Comparison of ENCODE assay signal across 16 cellular contexts in genomic region chr19:47187797-47188196, GRCh38. TPM values are rescaled to one million over a fixed set of nuclear protein-coding genes. Genes with fewer than 3 reads are reported as not detected.
DNase-seq lines count a peak whose midpoint lies in the region; ATAC-seq and TF ChIP-seq lines count a peak whose summit lies in the region.
"Had no signal": no experiment of that assay in that cellular context is flagged by ENCODE, and none has a peak within 500 bp of the region (broad histone marks: within the 10 kb centered on the region; RNA-seq: fewer than 3 reads in every experiment).

No MANE protein-coding gene starts in this region.

- H3K27me3 Mint-ChIP-seq in activated T-cell treated with anti-CD3 and anti-CD28 coated beads, Interleukin-2, amount 50 U/mL, for 72 hours (ENCODE audit: low read depth), result no peaks in the 10 kb centered on the region
- no peaks in the 10 kb centered on the region for H3K27me3 Mint-ChIP-seq in activated T-cell treated with anti-CD3 and anti-CD28 coated beads, Interleukin-2, amount 50 U/mL, for 4 hours (ENCODE audit: low read depth)

- H3K36me3 ChIP-seq in Peyer's patch (peaks cover 0 to 5% (median 0%) of the 10 kb centered on the region in 3 donors), colonic mucosa (no peaks in the 10 kb centered on the region)
- H3K36me3 ChIP-seq: breast epithelium, neural progenitor cell had no signal

- H3K9me3 ChIP-seq in Peyer's patch (no peaks in the 10 kb centered on the region), colonic mucosa (no peaks in the 10 kb centered on the region)
- H3K9me3 ChIP-seq: breast epithelium, upper lobe of left lung had no signal

- no peak for DNase-seq in activated T-cell treated with anti-CD3 and anti-CD28 coated beads, Interleukin-2, amount 50 U/mL, for 72 hours
- no peak for DNase-seq in activated T-cell treated with anti-CD3 and anti-CD28 coated beads, Interleukin-2, amount 50 U/mL, for 4 hours
- DNase-seq in Peyer's patch (peak in 1 of 3 donors; percentile 49), colonic mucosa (peak; percentile 75), RPMI8226 (no peak)
- DNase-seq in stimulated activated effector memory CD8-positive, alpha-beta T cell treated with anti-CD3 and anti-CD28 coated beads, Interleukin-12 subunit alpha, Interleukin-12 subunit beta, amount 100 ng/mL, for 72 hours (ENCODE audit: low spot score in 2 of 2), result no peak
- DNase-seq: NCI-H1930; NCI-H510A treated with DMSO at 0.1 percent for 48 hours; retina; stimulated activated CD4-positive, alpha-beta T cell treated with anti-CD3 and anti-CD28 coated beads, Interleukin-2, amount 100 ng/mL, for 24 hours; SW 1271; upper lobe of left lung had no signal

- H3K27me3 ChIP-seq in Peyer's patch, result no peaks in the 10 kb centered on the region
- H3K27me3 ChIP-seq in colonic mucosa, result no peaks in the 10 kb centered on the region
- H3K27me3 ChIP-seq: breast epithelium, neural progenitor cell, upper lobe of left lung had no signal

- intact Hi-C loops in colonic mucosa (cut with DNase I), result no loop called here

- H3K27ac Mint-ChIP-seq in activated T-cell treated with anti-CD3 and anti-CD28 coated beads, Interleukin-2, amount 50 U/mL, for 72 hours, result peak overlapping the region; percentile 61
- H3K27ac Mint-ChIP-seq in stimulated activated effector memory CD8-positive, alpha-beta T cell treated with anti-CD3 and anti-CD28 coated beads, Interleukin-12 subunit alpha, Interleukin-12 subunit beta, amount 100 ng/mL, for 72 hours, result peak overlapping the region; percentile 87

- H3K36me3 Mint-ChIP-seq in activated T-cell treated with anti-CD3 and anti-CD28 coated beads, Interleukin-2, amount 50 U/mL, for 72 hours (ENCODE audit: insufficient read depth in 2 of 2), result peaks cover 25 to 43% of the 10 kb centered on the region in 2 donors
- peaks cover 21% of the 10 kb centered on the region for H3K36me3 Mint-ChIP-seq in activated T-cell treated with anti-CD3 and anti-CD28 coated beads, Interleukin-2, amount 50 U/mL, for 4 hours (ENCODE audit: insufficient read depth)
- peaks cover 64% of the 10 kb centered on the region for H3K36me3 Mint-ChIP-seq in stimulated activated effector memory CD8-positive, alpha-beta T cell treated with anti-CD3 and anti-CD28 coated beads, Interleukin-12 subunit alpha, Interleukin-12 subunit beta, amount 100 ng/mL, for 72 hours

- H3K4me3 ChIP-seq in Peyer's patch (no peak overlapping the region), colonic mucosa (no peak overlapping the region)
- H3K4me3 ChIP-seq: breast epithelium, neural progenitor cell, upper lobe of left lung had no signal

- peaks cover 96% of the 10 kb centered on the region for H3K4me1 Mint-ChIP-seq in activated T-cell treated with anti-CD3 and anti-CD28 coated beads, Interleukin-2, amount 50 U/mL, for 72 hours (ENCODE audit: low read depth)
- peaks cover 76% of the 10 kb centered on the region for H3K4me1 Mint-ChIP-seq in activated T-cell treated with anti-CD3 and anti-CD28 coated beads, Interleukin-2, amount 50 U/mL, for 4 hours (ENCODE audit: low read depth)
- peaks cover 71% of the 10 kb centered on the region for H3K4me1 Mint-ChIP-seq in stimulated activated effector memory CD8-positive, alpha-beta T cell treated with anti-CD3 and anti-CD28 coated beads, Interleukin-12 subunit alpha, Interleukin-12 subunit beta, amount 100 ng/mL, for 72 hours

- H3K9ac ChIP-seq in colonic mucosa (ENCODE audit: low read depth in 2 of 2, low read length in 2 of 2), result peak overlapping the region in 1 of 2 donors; percentile 68
- H3K9ac ChIP-seq: neural progenitor cell had no signal

- H3K9me3 Mint-ChIP-seq in activated T-cell treated with anti-CD3 and anti-CD28 coated beads, Interleukin-2, amount 50 U/mL, for 72 hours, result no peaks in the 10 kb centered on the region
- H3K9me3 Mint-ChIP-seq in activated T-cell treated with anti-CD3 and anti-CD28 coated beads, Interleukin-2, amount 50 U/mL, for 4 hours, result no peaks in the 10 kb centered on the region
- no peaks in the 10 kb centered on the region for H3K9me3 Mint-ChIP-seq in stimulated activated effector memory CD8-positive, alpha-beta T cell treated with anti-CD3 and anti-CD28 coated beads, Interleukin-12 subunit alpha, Interleukin-12 subunit beta, amount 100 ng/mL, for 72 hours
- H3K9me3 Mint-ChIP-seq: neural progenitor cell had no signal

- H3K27ac ChIP-seq in Peyer's patch, result peak overlapping the region; percentile 41 to 73 (median 55)
- peak overlapping the region; percentile 86 for H3K27ac ChIP-seq in colonic mucosa
- H3K27ac ChIP-seq: neural progenitor cell had no signal

- H3K4me1 ChIP-seq in Peyer's patch, result peaks cover 5 to 42% (median 16%) of the 10 kb centered on the region in 4 donors
- H3K4me1 ChIP-seq in colonic mucosa, result peaks cover 18% of the 10 kb centered on the region
- H3K4me1 ChIP-seq: neural progenitor cell had no signal

- ATAC-seq in activated T-cell treated with anti-CD3 and anti-CD28 coated beads, Interleukin-2, amount 50 U/mL, for 72 hours (replicated peaks in 1 of 2), result no peak
- no peak for ATAC-seq in activated T-cell treated with anti-CD3 and anti-CD28 coated beads, Interleukin-2, amount 50 U/mL, for 4 hours
- ATAC-seq in stimulated activated effector memory CD8-positive, alpha-beta T cell treated with anti-CD3 and anti-CD28 coated beads, Interleukin-12 subunit alpha, Interleukin-12 subunit beta, amount 100 ng/mL, for 72 hours, result no peak
- ATAC-seq in GM21447 (IDR thresholded peaks at IDR 0.05; ENCODE audit: unreplicated experiment) (no peak), HG03565 (IDR thresholded peaks at IDR 0.05; ENCODE audit: unreplicated experiment) (no peak)

- TF ChIP-seq POLR2A in Peyer's patch (IDR thresholded peaks at IDR 0.05), result no peak

- peak overlapping the region; percentile 74 to 77 for H3K4me3 Mint-ChIP-seq in activated T-cell treated with anti-CD3 and anti-CD28 coated beads, Interleukin-2, amount 50 U/mL, for 72 hours
- H3K4me3 Mint-ChIP-seq in activated T-cell treated with anti-CD3 and anti-CD28 coated beads, Interleukin-2, amount 50 U/mL, for 4 hours, result no peak overlapping the region
- peak overlapping the region; percentile 54 for H3K4me3 Mint-ChIP-seq in stimulated activated effector memory CD8-positive, alpha-beta T cell treated with anti-CD3 and anti-CD28 coated beads, Interleukin-12 subunit alpha, Interleukin-12 subunit beta, amount 100 ng/mL, for 72 hours
- H3K4me3 Mint-ChIP-seq: neural progenitor cell had no signal

- TF ChIP-seq CTCF in Peyer's patch (IDR thresholded peaks at IDR 0.05) (no peak), colonic mucosa (IDR thresholded peaks at IDR 0.05) (no peak)

RNA-seq across cellular contexts. Expression of gene BBC3, which starts 43.2 kb away (rescaled TPM):
- total RNA-seq in activated T-cell treated with anti-CD3 and anti-CD28 coated beads, Interleukin-2, amount 50 U/mL, for 72 hours, result 10 to 100 TPM; 41.4 to 59.2 TPM
- total RNA-seq in activated T-cell treated with anti-CD3 and anti-CD28 coated beads, Interleukin-2, amount 50 U/mL, for 4 hours, result 1 to 10 TPM; 4.4 to 6.0 (median 5.7) TPM
- 10 to 100 TPM in 1 of 4 donors, 1 to 10 TPM in 3; 4.1 to 10.0 (median 5.5) TPM for total RNA-seq in Peyer's patch
- 10 to 100 TPM; 19.5 to 21.7 TPM for total RNA-seq in colonic mucosa

RNA-seq across cellular contexts. Expression of gene SAE1, which starts 57.2 kb away (rescaled TPM):
- total RNA-seq in activated T-cell treated with anti-CD3 and anti-CD28 coated beads, Interleukin-2, amount 50 U/mL, for 72 hours, result 100 to 1,000 TPM; 232 to 254 TPM
- total RNA-seq in activated T-cell treated with anti-CD3 and anti-CD28 coated beads, Interleukin-2, amount 50 U/mL, for 4 hours, result 100 to 1,000 TPM in 1 of 3 donors, 10 to 100 TPM in 2; 90.0 to 112 (median 99.3) TPM
- 10 to 100 TPM; 35.9 to 73.4 (median 40.3) TPM for total RNA-seq in Peyer's patch
- total RNA-seq in colonic mucosa, result 10 to 100 TPM; 64.5 to 92.0 TPM
